In the genomic region with DNA sequence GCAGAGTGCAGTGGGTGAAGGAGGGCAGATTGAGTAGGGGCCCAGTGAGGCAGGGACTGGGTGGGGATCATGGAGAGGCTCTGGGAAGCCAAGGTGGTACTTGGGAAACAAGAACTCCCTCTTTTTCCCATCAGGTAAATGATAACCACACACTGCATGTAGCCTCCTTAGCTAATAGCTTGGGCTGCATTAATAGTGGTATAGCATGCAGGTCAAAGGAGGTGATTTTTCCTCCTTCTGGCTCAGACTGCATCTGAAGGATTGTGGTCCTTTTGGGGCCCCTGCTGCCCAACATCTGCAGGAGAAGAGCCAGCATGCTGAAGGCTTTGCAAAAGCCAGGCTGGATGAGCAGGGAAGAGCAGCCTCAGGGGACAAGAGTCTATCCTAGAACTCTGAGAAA, we compare ENCODE assay signal across 19 cellular contexts.
"Had no signal": no experiment of that assay in that cellular context is flagged by ENCODE, and none has a peak within 500 bp of the region (broad histone marks: within the 10 kb centered on the region; RNA-seq: fewer than 3 reads in every experiment).

No MANE protein-coding gene starts in this region.

- H3K4me3 Mint-ChIP-seq: activated naive CD4-positive, alpha-beta T cell treated with anti-CD3 and anti-CD28 coated beads, Interleukin-2, amount 10 ng/mL, durations not matched to agents 7 days and 5 days; activated T-helper 17 cell treated with anti-CD3 and anti-CD28 coated beads, Interleukin-2, amount 50 U/mL, for 72 hours; effector memory CD8-positive, alpha-beta T cell; nephron progenitor cell had no signal

- H3K9me3 Mint-ChIP-seq: effector memory CD8-positive, alpha-beta T cell had no signal

- DNase-seq: activated CD4-positive, alpha-beta T cell treated with anti-CD3 and anti-CD28 coated beads for 48 hours; activated naive CD4-positive, alpha-beta T cell treated with anti-CD3 and anti-CD28 coated beads, Interleukin-2, amount 10 ng/mL, durations not matched to agents 7 days and 5 days; amniotic stem cell; central memory CD4-positive, alpha-beta T cell; cortex of kidney; effector memory CD8-positive, alpha-beta T cell; gastrocnemius medialis; heart right ventricle; left ventricle myocardium inferior; mesenchymal stem cell; nephron progenitor cell; stimulated activated CD4-positive, alpha-beta T cell treated with anti-CD3 and anti-CD28 coated beads, Interleukin-4, amount 100 ng/mL, for 24 hours; tibial artery had no signal

- H3K27me3 Mint-ChIP-seq: effector memory CD8-positive, alpha-beta T cell had no signal

- H3K27ac ChIP-seq: body of pancreas, epithelial cell of prostate, gastrocnemius medialis, left ventricle myocardium inferior, ovary, tibial artery, vagina, VCaP had no signal

- H3K27ac Mint-ChIP-seq: activated naive CD4-positive, alpha-beta T cell treated with anti-CD3 and anti-CD28 coated beads, Interleukin-2, amount 10 ng/mL, durations not matched to agents 7 days and 5 days; activated T-helper 17 cell treated with anti-CD3 and anti-CD28 coated beads, Interleukin-2, amount 50 U/mL, for 72 hours; nephron progenitor cell had no signal
